ENCODE assay signal across 2 cellular contexts in the genomic region with DNA sequence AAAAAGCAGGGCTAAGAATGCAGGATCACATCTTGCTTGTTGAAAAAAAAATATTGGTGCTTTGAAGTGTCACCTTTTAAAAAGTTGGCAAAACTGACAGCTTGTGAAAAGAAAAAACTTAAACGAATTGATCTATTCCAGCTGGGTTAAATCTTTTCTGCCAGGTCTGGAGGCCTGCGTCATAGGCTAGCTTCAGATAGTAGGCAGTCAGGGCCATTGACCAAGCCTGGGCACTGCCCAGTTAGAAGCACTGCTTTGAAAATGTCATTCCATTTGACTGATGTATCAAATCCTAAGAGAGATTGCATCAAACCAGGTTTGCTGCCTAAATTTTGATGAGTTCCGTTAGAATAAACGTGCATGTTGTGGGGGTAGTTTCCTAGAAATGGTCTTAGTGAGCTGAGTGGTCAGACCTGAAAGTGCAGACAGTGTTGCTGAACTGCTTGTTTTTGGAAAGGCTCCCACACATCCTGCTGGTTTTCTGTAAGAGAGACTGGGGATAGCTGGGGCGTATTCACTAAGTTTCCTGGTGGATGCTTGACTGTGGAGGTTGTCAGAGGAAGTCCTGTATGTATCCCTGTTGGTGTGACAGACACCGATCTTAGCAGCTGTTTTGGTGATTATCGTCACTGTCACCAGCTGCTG.
TF ChIP-seq lines count a peak whose summit lies in the region.

No MANE protein-coding gene starts in this region.

TF ChIP-seq in PFSK-1, 5 proteins besides CTCF, POLR2A, EP300 and RAD21:
- TF ChIP-seq POLR2AphosphoS5 (IDR thresholded peaks at IDR 0.05; ENCODE audit: low read depth, low read length) (peak; percentile 63), FOXP2 (optimal IDR thresholded peaks at IDR 0.05; ENCODE audit: borderline replicate concordance, extremely low read depth, extremely low read length, insufficient read depth) (no peak)

TF ChIP-seq in H1, 55 proteins besides CTCF, POLR2A, EP300 and RAD21:
- TF ChIP-seq POLR2AphosphoS5 (IDR thresholded peaks at IDR 0.05; ENCODE audit: low read depth, low read length): peak; percentile 34; the same call in 1 of the 2 replicates
- TF ChIP-seq CEBPB (IDR thresholded peaks at IDR 0.05; ENCODE audit: low read depth, low read length): no peak
- TF ChIP-seq JUN (IDR thresholded peaks at IDR 0.05; ENCODE audit: low read depth, low read length): no peak
- no peak for TF ChIP-seq SP4 (IDR thresholded peaks at IDR 0.05; ENCODE audit: low read length)
